ENCODE assay signal across 14 cellular contexts in the genomic region with DNA sequence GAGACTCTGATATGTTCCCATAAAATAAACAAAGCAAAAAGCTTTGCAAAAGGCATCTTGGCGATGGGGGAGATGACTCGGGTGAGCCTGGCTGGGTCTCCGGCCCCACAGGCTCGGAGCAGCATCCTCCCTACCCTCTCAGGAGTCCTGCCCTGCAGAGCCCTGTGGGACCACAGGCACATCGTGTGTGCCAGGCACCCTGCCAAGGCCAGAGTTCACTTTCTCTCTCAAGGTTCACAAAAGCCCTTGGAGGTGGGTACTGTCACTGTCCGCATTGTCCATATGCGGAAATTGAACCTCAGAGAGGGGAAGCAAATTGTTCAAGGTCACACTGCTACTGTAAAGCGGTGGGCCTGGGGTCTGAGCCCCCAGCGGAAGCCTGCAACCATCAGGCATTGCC.
"Had no signal": no experiment of that assay in that cellular context is flagged by ENCODE, and none has a peak within 500 bp of the region (broad histone marks: within the 10 kb centered on the region; RNA-seq: fewer than 3 reads in every experiment).

No MANE protein-coding gene starts in this region.

- H3K4me3 ChIP-seq: gastroesophageal sphincter, lower lobe of right lung, smooth muscle cell, suprapubic skin, thyroid gland had no signal

- H3K79me2 ChIP-seq: parathyroid adenoma had no signal

- H3K4me1 ChIP-seq: lower lobe of right lung, parathyroid adenoma, suprapubic skin, thyroid gland had no signal

- H3K27ac ChIP-seq: lower lobe of right lung, parathyroid adenoma, suprapubic skin, thyroid gland had no signal

- H3K27me3 ChIP-seq: gastroesophageal sphincter, suprapubic skin, thyroid gland had no signal

- FAIRE-seq: endometrium, urothelium cell line had no signal

- ATAC-seq: esophagus mucosa had no signal

- H2AFZ ChIP-seq: parathyroid adenoma had no signal

- H3K4me2 ChIP-seq: smooth muscle cell had no signal

- H3K9ac ChIP-seq: parathyroid adenoma had no signal

- DNase-seq: effector memory CD4-positive, alpha-beta T cell; glutamatergic neuron; lower lobe of right lung; occipital lobe; stimulated activated CD4-positive, alpha-beta T cell treated with anti-CD3 and anti-CD28 coated beads, Interleukin-2, amount 100 ng/mL, for 48 hours; stimulated activated naive CD8-positive, alpha-beta T cell treated with anti-CD3 and anti-CD28 coated beads, Interleukin-15, Interleukin-2, amounts not matched to agents 100 U/mL and 50 U/mL, for 24 hours; thyroid gland had no signal

- H3K9me3 ChIP-seq: gastroesophageal sphincter, lower lobe of right lung, suprapubic skin, thyroid gland had no signal
